In the genomic region with DNA sequence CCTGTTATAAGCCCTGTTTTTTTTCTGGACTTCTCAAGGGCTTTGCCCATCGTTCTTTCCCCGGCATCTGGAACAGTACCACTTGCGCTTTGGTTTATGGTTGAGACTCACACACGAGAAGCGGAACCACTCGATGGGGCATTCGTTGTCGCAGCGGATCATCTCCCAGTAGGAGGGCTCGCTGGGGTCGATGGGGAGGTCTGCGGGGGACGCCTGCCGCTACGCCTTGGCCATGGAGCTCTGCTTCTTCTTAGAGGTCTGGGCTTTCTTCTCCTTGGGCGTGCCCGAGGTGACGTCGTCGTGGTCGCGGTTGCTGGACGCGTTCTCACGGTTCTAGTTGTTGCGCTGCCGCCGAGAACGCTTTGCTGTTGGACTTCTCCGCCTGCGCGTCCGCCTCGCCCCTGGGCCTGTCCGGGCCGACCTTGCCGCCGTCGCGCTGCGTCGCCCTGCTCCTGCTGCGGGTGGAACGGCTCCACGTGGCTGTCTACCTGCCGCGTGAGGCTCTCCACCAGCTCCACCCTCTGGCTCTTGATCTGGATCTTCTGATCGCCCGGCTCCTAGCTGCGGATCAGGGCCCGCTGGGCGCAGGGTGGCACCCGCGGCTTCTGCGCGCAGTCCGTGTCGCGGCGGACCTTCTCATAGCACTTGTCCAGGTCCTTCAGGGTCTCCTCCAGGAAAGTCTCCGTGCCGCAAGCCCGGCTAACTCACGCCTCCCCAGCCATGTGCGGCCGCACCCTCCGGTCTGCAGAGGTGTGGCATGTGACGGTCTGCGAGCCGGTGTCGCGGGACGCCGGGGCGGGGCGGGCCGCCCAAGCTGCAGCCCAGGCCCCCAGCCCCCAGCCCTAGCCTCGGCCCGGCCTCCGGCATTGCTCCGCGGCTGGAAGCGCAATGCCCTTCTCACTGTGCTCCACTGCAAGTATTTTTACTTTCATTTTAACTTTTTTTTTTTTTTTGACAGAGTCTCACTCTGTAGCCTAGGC, we compare ENCODE assay signal across 8 cellular contexts. TPM values are rescaled to one million over a fixed set of nuclear protein-coding genes. Genes with fewer than 3 reads are reported as not detected.
A peak's percentile ranks its signal among the peaks of the same experiment; 100 is the strongest.
DNase-seq lines count a peak whose midpoint lies in the region; ATAC-seq and TF ChIP-seq lines count a peak whose summit lies in the region.

No MANE protein-coding gene starts in this region.

- H3K36me3 ChIP-seq in SU-DHL-6 (ENCODE audit: low read length) (no peaks in the 10 kb centered on the region), ascending aorta (no peaks in the 10 kb centered on the region)

- no peak overlapping the region for H3K9ac ChIP-seq in SU-DHL-6 (ENCODE audit: low read length)

- no peaks in the 10 kb centered on the region for H3K4me1 ChIP-seq in ascending aorta

- peak overlapping the region; percentile 25 for H3K4me2 ChIP-seq in SU-DHL-6 (ENCODE audit: low read depth, low read length, poor library complexity, severe bottlenecking)

- no peaks in the 10 kb centered on the region for H3K27me3 ChIP-seq in SU-DHL-6 (ENCODE audit: low read length)
- H3K27me3 ChIP-seq in ascending aorta: no peaks in the 10 kb centered on the region

- no peak overlapping the region for H2AFZ ChIP-seq in SU-DHL-6 (ENCODE audit: low read depth, low read length, severe bottlenecking)

- intact Hi-C loops in ascending aorta (cut with DNase I): loop anchor here (5.0 kb wide), 1 partner anchor 40 kb away; a partner anchor contains a TSS
- intact Hi-C loops in left colon (cut with DNase I, micrococcal nuclease): no loop called here

- DNase-seq in Ammon's horn (ENCODE audit: low spot score) (peak; percentile 7), ascending aorta (ENCODE audit: low spot score in 2 of 2) (peak in 1 of 2 donors; percentile 72), left colon (peak; percentile 34 to 53)
- DNase-seq in stimulated activated CD4-positive, alpha-beta T cell treated with anti-CD3 and anti-CD28 coated beads, TNF-alpha, amount 100 ng/mL, for 4 hours (ENCODE audit: low read depth in 3 of 3): peak; percentile 5 to 29 (median 13)

- TF ChIP-seq CTCF in SU-DHL-6 (IDR thresholded peaks at IDR 0.05; ENCODE audit: insufficient read depth, low read length, poor library complexity, severe bottlenecking) (no peak), ascending aorta (IDR thresholded peaks at IDR 0.05) (no peak)

- H3K4me3 ChIP-seq in SU-DHL-6 (ENCODE audit: insufficient read depth, low read length, poor library complexity, severe bottlenecking) (no peak overlapping the region), ascending aorta (peak overlapping the region; percentile 55 to 67)

- H4K20me1 ChIP-seq in SU-DHL-6 (ENCODE audit: low read depth, low read length): no peaks in the 10 kb centered on the region

- no peaks in the 10 kb centered on the region for H3K79me2 ChIP-seq in SU-DHL-6 (ENCODE audit: insufficient read depth, low read length)

- no peak overlapping the region for H3K27ac ChIP-seq in SU-DHL-6 (ENCODE audit: low read depth, low read length)
- H3K27ac ChIP-seq in ascending aorta: peak overlapping the region; percentile 24 to 38

- no peaks in the 10 kb centered on the region for H3K9me3 ChIP-seq in SU-DHL-6 (ENCODE audit: insufficient read depth, low read length)
- H3K9me3 ChIP-seq in ascending aorta: no peaks in the 10 kb centered on the region

- no peaks in the 10 kb centered on the region for H3F3A ChIP-seq in SU-DHL-6 (ENCODE audit: insufficient read depth)

- peak; percentile 54 for ATAC-seq in GM21381 (IDR thresholded peaks at IDR 0.05; ENCODE audit: unreplicated experiment)
- peak; percentile 96 for ATAC-seq in left colon
- no peak for ATAC-seq in HG03342 (IDR thresholded peaks at IDR 0.05; ENCODE audit: unreplicated experiment)
- no peak for ATAC-seq in HG03457 (IDR thresholded peaks at IDR 0.05; ENCODE audit: unreplicated experiment)

- H3K9me2 ChIP-seq in SU-DHL-6 (replicated peaks; ENCODE audit: insufficient read depth, low read length): no peaks in the 10 kb centered on the region

RNA-seq across cellular contexts. Expression of a gene that starts 40.5 kb away (rescaled TPM):
- total RNA-seq in ascending aorta (64.2 TPM), left colon (100 to 1,000 TPM; 100 to 101 TPM)

Comparison
In these comparisons a context has a peak if more than half of its experiments do, and no peak if none do; other contexts are left out.
1. ATAC-seq: peak in GM21381 (single experiment) and left colon (single experiment); none in HG03342 (single experiment) and HG03457 (single experiment).